18 cellular contexts compared by ENCODE assay signal in the genomic region with DNA sequence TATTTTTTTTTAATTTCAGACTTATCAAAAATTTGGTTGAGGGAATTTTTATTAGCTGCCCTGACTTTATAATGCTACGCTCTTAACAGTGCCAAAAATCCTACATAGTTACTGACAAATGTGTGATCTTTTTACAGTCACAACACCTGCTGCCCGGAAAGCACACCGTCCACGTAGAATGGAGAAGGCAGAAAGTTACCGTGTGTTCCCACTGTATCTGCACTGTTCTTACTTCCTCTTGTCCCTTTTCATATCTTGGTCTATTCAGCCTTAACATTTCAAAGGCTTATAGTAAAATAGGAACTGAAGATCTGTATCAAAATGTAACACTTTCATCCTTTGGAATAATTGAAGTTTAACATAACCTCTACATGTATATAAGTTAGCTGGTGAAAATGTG.
DNase-seq lines count a peak whose midpoint lies in the region; ATAC-seq, FAIRE-seq and TF ChIP-seq lines count a peak whose summit lies in the region.
"Had no signal": no experiment of that assay in that cellular context is flagged by ENCODE, and none has a peak within 500 bp of the region (broad histone marks: within the 10 kb centered on the region; RNA-seq: fewer than 3 reads in every experiment).

No MANE protein-coding gene starts in this region.

- peaks cover 5% of the 10 kb centered on the region for H3K36me3 Mint-ChIP-seq in CD4-positive, alpha-beta T cell (ENCODE audit: low read depth)
- peaks cover 41% of the 10 kb centered on the region for H3K36me3 Mint-ChIP-seq in activated CD4-positive, alpha-beta memory T cell treated with anti-CD3 and anti-CD28 coated beads, Interleukin-2, amount 10 ng/mL, durations not matched to agents 7 days and 5 days (ENCODE audit: low read depth)

- H3K4me2 ChIP-seq in endothelial cell of umbilical vein (ENCODE audit: insufficient read depth, low read length): no peak overlapping the region
- H3K4me2 ChIP-seq: PC-9 had no signal

- WGBS in right lobe of liver (ENCODE audit: insufficient coverage, low coverage, low lambda C conversion rate, missing lambda C conversion rate): 83% methylated on average over 5 of the region's 5 CpGs
- 78 to 86% methylated on average over 5 of the region's 5 CpGs for whole genome bisulfite sequencing in upper lobe of left lung, 2 donors

- H3K4me1 Mint-ChIP-seq in CD4-positive, alpha-beta T cell (ENCODE audit: low read depth): peaks cover 33% of the 10 kb centered on the region
- peaks cover 31% of the 10 kb centered on the region for H3K4me1 Mint-ChIP-seq in activated CD4-positive, alpha-beta memory T cell treated with anti-CD3 and anti-CD28 coated beads, Interleukin-2, amount 10 ng/mL, durations not matched to agents 7 days and 5 days

- no peak overlapping the region for H3K27ac Mint-ChIP-seq in CD4-positive, alpha-beta T cell
- no peak overlapping the region for H3K27ac Mint-ChIP-seq in activated CD4-positive, alpha-beta memory T cell treated with anti-CD3 and anti-CD28 coated beads, Interleukin-2, amount 10 ng/mL, durations not matched to agents 7 days and 5 days

- no peaks in the 10 kb centered on the region for H3K9me1 ChIP-seq in endothelial cell of umbilical vein (replicated peaks; ENCODE audit: control insufficient read depth, extremely low read depth, insufficient read depth, low read length)

- no peak for TF ChIP-seq EP300 in upper lobe of left lung (IDR thresholded peaks at IDR 0.05)

- FAIRE-seq in endothelial cell of umbilical vein (lab: Jason Lieb, UNC): peak; percentile 31

- no peak overlapping the region for H3K27ac ChIP-seq in CD4-positive, alpha-beta T cell (ENCODE audit: low read depth, low read length)
- H3K27ac ChIP-seq in endothelial cell of umbilical vein (ENCODE audit: insufficient read depth, low read depth, low read length) (no peak overlapping the region), right lobe of liver (no peak overlapping the region), upper lobe of left lung (no peak overlapping the region)
- H3K27ac ChIP-seq: C4-2B, PC-9, SJSA1 had no signal

- H3K9me3 Mint-ChIP-seq in CD4-positive, alpha-beta T cell: peaks cover 6% of the 10 kb centered on the region
- peaks cover 20% of the 10 kb centered on the region for H3K9me3 Mint-ChIP-seq in activated CD4-positive, alpha-beta memory T cell treated with anti-CD3 and anti-CD28 coated beads, Interleukin-2, amount 10 ng/mL, durations not matched to agents 7 days and 5 days

- POLR2A ChIA-PET in CD4-positive, alpha-beta T cell (lab: Charles Lee): no interaction called here
- POLR2A ChIA-PET in endothelial cell of umbilical vein (lab: Charles Lee): no interaction called here
- POLR2A ChIA-PET in activated CD4-positive, alpha-beta memory T cell treated with anti-CD3 and anti-CD28 coated beads, Interleukin-2, amount 10 ng/mL, durations not matched to agents 7 days and 5 days (lab: Charles Lee): no interaction called here

- no peak for DNase-seq in CD4-positive, alpha-beta T cell
- DNase-seq in OCI-M1 (lab: John Stamatoyannopoulos, UW): peak; percentile 22
- DNase-seq in endothelial cell of umbilical vein (ENCODE audit: low read depth, low spot score): no peak
- no peak for DNase-seq in right lobe of liver
- no peak for DNase-seq in NCI-H1436 (lab: John Stamatoyannopoulos, UW)
- DNase-seq in upper lobe of left lung: no peak
- no peak for DNase-seq in activated CD4-positive, alpha-beta memory T cell treated with anti-CD3 and anti-CD28 coated beads, Interleukin-2, amount 10 ng/mL, durations not matched to agents 7 days and 5 days
- DNase-seq: DMS 273 treated with DMSO at 0.1 percent for 48 hours, GF-D8, GOT3, NCI-H1105 treated with DMSO at 0.1 percent for 48 hours, NCI-H187, NCI-H345, NCI-H526 treated with DMSO at 0.1 percent for 48 hours, PC-9 had no signal

- peaks cover 16% of the 10 kb centered on the region for H3K9me3 ChIP-seq in CD4-positive, alpha-beta T cell (ENCODE audit: control insufficient read depth, low read length)
- H3K9me3 ChIP-seq in endothelial cell of umbilical vein (replicated peaks; ENCODE audit: control insufficient read depth, insufficient read depth, low read length) (no peaks in the 10 kb centered on the region), right lobe of liver (peaks cover 0 to 5% (median 0%) of the 10 kb centered on the region in 4 donors), upper lobe of left lung (peaks cover 0 to 8% (median 1%) of the 10 kb centered on the region in 4 donors)
- H3K9me3 ChIP-seq: SJSA1 had no signal

- no peaks in the 10 kb centered on the region for H3K36me3 ChIP-seq in endothelial cell of umbilical vein (ENCODE audit: control insufficient read depth in 2 of 2, extremely low read depth in 1 of 2, insufficient read depth in 2 of 2, low read length in 2 of 2)
- no peaks in the 10 kb centered on the region for H3K36me3 ChIP-seq in right lobe of liver
- H3K36me3 ChIP-seq in upper lobe of left lung: no peaks in the 10 kb centered on the region

- no TSS peak for BruUV-seq in endothelial cell of umbilical vein (replicated peaks; lab: Mats Ljungman, UMichigan)

- H4K20me1 ChIP-seq in endothelial cell of umbilical vein (replicated peaks; ENCODE audit: control insufficient read depth, extremely low read depth, insufficient read depth, low read length): no peaks in the 10 kb centered on the region

- H3K4me3 ChIP-seq in endothelial cell of umbilical vein (replicated peaks in 1 of 3; ENCODE audit: insufficient read depth in 1 of 3, low read depth in 1 of 3, low read length in 3 of 3): no peak overlapping the region
- no peak overlapping the region for H3K4me3 ChIP-seq in right lobe of liver
- no peak overlapping the region for H3K4me3 ChIP-seq in upper lobe of left lung
- H3K4me3 ChIP-seq: PC-9, SJSA1 had no signal

- peak overlapping the region; percentile 35 for H3K4me3 Mint-ChIP-seq in CD4-positive, alpha-beta T cell
- no peak overlapping the region for H3K4me3 Mint-ChIP-seq in activated CD4-positive, alpha-beta memory T cell treated with anti-CD3 and anti-CD28 coated beads, Interleukin-2, amount 10 ng/mL, durations not matched to agents 7 days and 5 days

- intact Hi-C loops in CD4-positive, alpha-beta T cell (cut with DNase I, micrococcal nuclease): no loop called here
- intact Hi-C loops in endothelial cell of umbilical vein (cut with micrococcal nuclease): no loop called here
- intact Hi-C loops in right lobe of liver (cut with DNase I): no loop called here

- H2AFZ ChIP-seq in endothelial cell of umbilical vein (ENCODE audit: low read depth, low read length): no peak overlapping the region
- H2AFZ ChIP-seq: PC-9 had no signal

- ATAC-seq in CD4-positive, alpha-beta T cell (ENCODE audit: poor library complexity): no peak
- ATAC-seq in GM19043 (IDR thresholded peaks at IDR 0.05; ENCODE audit: low read depth, unreplicated experiment) (peak; percentile 64), right lobe of liver (no peak), upper lobe of left lung (ENCODE audit: low FRiP score in 2 of 2) (no peak)

- dilution Hi-C loops in endothelial cell of umbilical vein (cut with MboI; ENCODE audit: extremely low pct_ligation_motif_present, low sequenced_read_pairs): no loop called here

- H3K4me1 ChIP-seq in endothelial cell of umbilical vein (ENCODE audit: control insufficient read depth, extremely low read depth, insufficient read depth, low read length): no peaks in the 10 kb centered on the region
- H3K4me1 ChIP-seq in right lobe of liver: peaks cover 0 to 15% (median 6%) of the 10 kb centered on the region in 4 donors
- peaks cover 11 to 19% (median 16%) of the 10 kb centered on the region in 4 donors for H3K4me1 ChIP-seq in upper lobe of left lung
- H3K4me1 ChIP-seq: SJSA1 had no signal

- H3K27me3 ChIP-seq in CD4-positive, alpha-beta T cell (ENCODE audit: control insufficient read depth, insufficient read depth, low read length): no peaks in the 10 kb centered on the region
- H3K27me3 ChIP-seq in endothelial cell of umbilical vein (ENCODE audit: control insufficient read depth in 2 of 2, insufficient read depth in 2 of 2, low read length in 2 of 2): no peaks in the 10 kb centered on the region
- no peaks in the 10 kb centered on the region for H3K27me3 ChIP-seq in right lobe of liver
- no peaks in the 10 kb centered on the region for H3K27me3 ChIP-seq in upper lobe of left lung
- H3K27me3 ChIP-seq: SJSA1 had no signal

- no peak for TF ChIP-seq CTCF in CD4-positive, alpha-beta T cell (IDR thresholded peaks at IDR 0.05)
- TF ChIP-seq CTCF in endothelial cell of umbilical vein (IDR thresholded peaks at IDR 0.05; ENCODE audit: extremely low read depth in 1 of 2, insufficient read depth in 1 of 2, low read depth in 1 of 2, low read length in 2 of 2) (no peak), right lobe of liver (IDR thresholded peaks at IDR 0.05) (no peak), upper lobe of left lung (IDR thresholded peaks at IDR 0.05) (no peak)

- TF ChIP-seq POLR2A in endothelial cell of umbilical vein (IDR thresholded peaks at IDR 0.05; ENCODE audit: low read depth, low read length) (no peak), right lobe of liver (IDR thresholded peaks at IDR 0.05) (no peak), upper lobe of left lung (IDR thresholded peaks at IDR 0.05) (no peak)

- no peaks in the 10 kb centered on the region for H3K79me2 ChIP-seq in endothelial cell of umbilical vein (ENCODE audit: control insufficient read depth, insufficient read depth, low read length)

- H3K27me3 Mint-ChIP-seq in CD4-positive, alpha-beta T cell: no peaks in the 10 kb centered on the region
- no peaks in the 10 kb centered on the region for H3K27me3 Mint-ChIP-seq in activated CD4-positive, alpha-beta memory T cell treated with anti-CD3 and anti-CD28 coated beads, Interleukin-2, amount 10 ng/mL, durations not matched to agents 7 days and 5 days

- CTCF ChIA-PET in CD4-positive, alpha-beta T cell (lab: Charles Lee): no interaction called here
- CTCF ChIA-PET in endothelial cell of umbilical vein (lab: Charles Lee): interaction anchor here (3.6 kb wide), 1 partner anchor 316 kb away, joined by 19 read pairs; no protein-coding TSS in a partner anchor
- CTCF ChIA-PET in activated CD4-positive, alpha-beta memory T cell treated with anti-CD3 and anti-CD28 coated beads, Interleukin-2, amount 10 ng/mL, durations not matched to agents 7 days and 5 days (lab: Charles Lee): no interaction called here

- H3K9ac ChIP-seq in endothelial cell of umbilical vein (replicated peaks; ENCODE audit: extremely low read depth, insufficient read depth, low read length): no peak overlapping the region

TF ChIP-seq in endothelial cell of umbilical vein, 7 proteins besides CTCF, POLR2A, EP300 and RAD21 (continues in another document):
- no peak for TF ChIP-seq MYC (IDR thresholded peaks at IDR 0.05; ENCODE audit: low read depth, low read length)
- no peak for TF ChIP-seq GATA2 (IDR thresholded peaks at IDR 0.05; ENCODE audit: insufficient read depth, insufficient read length, low read depth, low read length)
- TF ChIP-seq POLR2AphosphoS5 (IDR thresholded peaks at IDR 0.05; ENCODE audit: insufficient read depth, low read depth, low read length): no peak
- TF ChIP-seq JUN (IDR thresholded peaks at IDR 0.05; ENCODE audit: borderline replicate concordance, insufficient read depth, insufficient read length, low read depth): no peak
- TF ChIP-seq MAX (IDR thresholded peaks at IDR 0.05; ENCODE audit: insufficient read depth, insufficient read length): no peak
